In genomic region chr2:104262714-104263113, GRCh38 we compare ENCODE assay signal across 6 cellular contexts.
"Had no signal": no experiment of that assay in that cellular context is flagged by ENCODE, and none has a peak within 500 bp of the region (broad histone marks: within the 10 kb centered on the region; RNA-seq: fewer than 3 reads in every experiment).

No MANE protein-coding gene starts in this region.

- DNase-seq: IMR-90, KBM-7, KG1 had no signal

- H3K27ac ChIP-seq: HL-60, KMS-11 had no signal

- H3K4me3 ChIP-seq: K562 had no signal
